Comparison of ENCODE assay signal across 22 cellular contexts in genomic region chr2:30039101-30039500, GRCh38.
A peak's percentile ranks its signal among the peaks of the same experiment; 100 is the strongest.
DNase-seq lines count a peak whose midpoint lies in the region; ATAC-seq, FAIRE-seq and TF ChIP-seq lines count a peak whose summit lies in the region.
"Had no signal": no experiment of that assay in that cellular context is flagged by ENCODE, and none has a peak within 500 bp of the region (broad histone marks: within the 10 kb centered on the region; RNA-seq: fewer than 3 reads in every experiment).

No MANE protein-coding gene starts in this region.

- no peak overlapping the region for H3K4me2 ChIP-seq in HepG2 (ENCODE audit: low read depth, low read length)
- H3K4me2 ChIP-seq: BLaER1, GM23338 had no signal

- intact Hi-C loops in HepG2 (cut with micrococcal nuclease; ENCODE audit: unreplicated experiment): no loop called here
- intact Hi-C loops in mucosa of descending colon (cut with DNase I, micrococcal nuclease): no loop called here
- intact Hi-C loops in adrenal gland (cut with DNase I): no loop called here

- H3K36me3 ChIP-seq in liver (ENCODE audit: control insufficient read depth in 4 of 4, insufficient read depth in 3 of 4, low read depth in 1 of 4, low read length in 3 of 4) (no peaks in the 10 kb centered on the region), HepG2 (replicated peaks in 1 of 2; ENCODE audit: control insufficient read depth in 1 of 2, insufficient read depth in 2 of 2, low read length in 2 of 2) (no peaks in the 10 kb centered on the region), mucosa of descending colon (ENCODE audit: low read depth) (no peaks in the 10 kb centered on the region), adrenal gland (replicated peaks in 1 of 2) (no peaks in the 10 kb centered on the region)
- H3K36me3 ChIP-seq in effector memory CD4-positive, alpha-beta T cell (ENCODE audit: control insufficient read depth, insufficient read depth, low read length): no peaks in the 10 kb centered on the region
- H3K36me3 ChIP-seq: BLaER1 had no signal

- DNase-seq in HepG2 (ENCODE audit: low spot score) (no peak), left kidney (ENCODE audit: low read depth, low spot score) (peak; percentile 53), mucosa of descending colon (no peak), adrenal gland (no peak), GM19238 (ENCODE audit: insufficient read length, low spot score) (no peak)
- no peak for DNase-seq in effector memory CD4-positive, alpha-beta T cell
- DNase-seq: CD4-positive, CD25-positive, alpha-beta regulatory T cell; CD8-positive, alpha-beta T cell; DMS 273 treated with DMSO at 0.1 percent for 48 hours; DMS79; EL; GDM1; H9 had no signal

- BruUV-seq in HepG2 (replicated peaks; lab: Mats Ljungman, UMichigan): no TSS peak

- FAIRE-seq in HepG2 (lab: Jason Lieb, UNC): no peak
- FAIRE-seq: A204.1, D721Med, GM12878 had no signal

- no peak overlapping the region for H3K4me3 ChIP-seq in liver (ENCODE audit: low read depth in 1 of 3, low read length in 3 of 3)
- no peak overlapping the region for H3K4me3 ChIP-seq in HepG2 (replicated peaks in 1 of 3; ENCODE audit: insufficient read depth in 1 of 3, low read depth in 2 of 3, low read length in 3 of 3)
- no peak overlapping the region for H3K4me3 ChIP-seq in mucosa of descending colon
- H3K4me3 ChIP-seq in adrenal gland: no peak overlapping the region
- no peak overlapping the region for H3K4me3 ChIP-seq in effector memory CD4-positive, alpha-beta T cell (ENCODE audit: insufficient read depth, low read depth, low read length, poor library complexity, severe bottlenecking)
- H3K4me3 ChIP-seq: BLaER1, GM12878, GM23338 had no signal

- in situ Hi-C loops in HepG2 (cut with HindIII; ENCODE audit: extremely low pct_ligation_motif_present, low pct_unique_long_range_greater_than_20kb): no loop called here

- no peak overlapping the region for H2AFZ ChIP-seq in HepG2 (ENCODE audit: low read length)
- H2AFZ ChIP-seq: GM23338 had no signal

- H4K20me1 ChIP-seq in HepG2 (ENCODE audit: insufficient read depth, low read length): no peaks in the 10 kb centered on the region
- H4K20me1 ChIP-seq: BLaER1 had no signal

- POLR2A ChIA-PET in HepG2 (lab: Yijun Ruan, JAX): no interaction called here

- H3K9me3 ChIP-seq in liver (ENCODE audit: control insufficient read depth in 4 of 4, low read length in 3 of 4): no peaks in the 10 kb centered on the region
- H3K9me3 ChIP-seq in HepG2 (ENCODE audit: low read length): no peaks in the 10 kb centered on the region
- H3K9me3 ChIP-seq in mucosa of descending colon: no peaks in the 10 kb centered on the region
- H3K9me3 ChIP-seq in adrenal gland (replicated peaks in 1 of 3): no peaks in the 10 kb centered on the region
- no peaks in the 10 kb centered on the region for H3K9me3 ChIP-seq in effector memory CD4-positive, alpha-beta T cell (ENCODE audit: control insufficient read depth, low read length)
- H3K9me3 ChIP-seq: BLaER1 had no signal

- ATAC-seq in HepG2 (no peak), mucosa of descending colon (peak; percentile 30)
- ATAC-seq: CD8-positive, alpha-beta T cell; GM12878; GM23338; HCT116 had no signal

- TF ChIP-seq CTCF in liver (IDR thresholded peaks at IDR 0.05; ENCODE audit: low read depth, low read length, missing input control): no peak
- no peak for TF ChIP-seq CTCF in HepG2 (CRISPR knock-in tag; IDR thresholded peaks at IDR 0.05)
- no peak for TF ChIP-seq CTCF in mucosa of descending colon (IDR thresholded peaks at IDR 0.05)
- no peak for TF ChIP-seq CTCF in adrenal gland (IDR thresholded peaks at IDR 0.05)

- H3K9ac ChIP-seq in liver (ENCODE audit: low read depth in 1 of 2, low read length in 2 of 2) (no peak overlapping the region), HepG2 (ENCODE audit: insufficient read depth, low read depth, low read length) (no peak overlapping the region)
- H3K9ac ChIP-seq: BLaER1 had no signal

- CTCF ChIA-PET in HepG2 (lab: Yijun Ruan, JAX; ENCODE audit: low intra/inter-chr PET ratio, low total read pairs): no interaction called here

- no peaks in the 10 kb centered on the region for H3K79me2 ChIP-seq in HepG2 (ENCODE audit: insufficient read depth, low read length)

- no peak for TF ChIP-seq POLR2A in HepG2 (IDR thresholded peaks at IDR 0.05; ENCODE audit: insufficient read depth in 1 of 2, low read depth in 2 of 2, low read length in 2 of 2)
- no peak for TF ChIP-seq POLR2A in adrenal gland (IDR thresholded peaks at IDR 0.05)

- no peak overlapping the region for H3K27ac ChIP-seq in liver (ENCODE audit: low read depth in 1 of 2, low read length in 2 of 2)
- no peak overlapping the region for H3K27ac ChIP-seq in HepG2 (ENCODE audit: extremely low read length, insufficient read depth, low read length)
- no peak overlapping the region for H3K27ac ChIP-seq in adrenal gland
- no peak overlapping the region for H3K27ac ChIP-seq in effector memory CD4-positive, alpha-beta T cell (ENCODE audit: insufficient read depth, low read length, poor library complexity, severe bottlenecking)
- H3K27ac ChIP-seq: 22Rv1, BLaER1, C4-2B had no signal

- 90% methylated on average over 1 of the region's 1 CpG for WGBS in liver
- 0% methylated on average over 1 of the region's 1 CpG for WGBS in HepG2 (ENCODE audit: low lambda C conversion rate)
- 90 to 100% (median 96%) methylated on average over 1 of the region's 1 CpG for WGBS in adrenal gland, 4 donors

- H3K27me3 ChIP-seq in liver (ENCODE audit: control insufficient read depth in 4 of 4, insufficient read depth in 4 of 4, low read length in 3 of 4) (no peaks in the 10 kb centered on the region), HepG2 (ENCODE audit: control insufficient read depth in 1 of 2, insufficient read depth in 2 of 2, low read length in 2 of 2) (peaks cover 0 to 8% of the 10 kb centered on the region in 2 experiments; a peak in 1 of 5 replicates), adrenal gland (no peaks in the 10 kb centered on the region)
- H3K27me3 ChIP-seq in effector memory CD4-positive, alpha-beta T cell (replicated peaks; ENCODE audit: control insufficient read depth, insufficient read depth, low read length, poor library complexity, severe bottlenecking): no peaks in the 10 kb centered on the region
- H3K27me3 ChIP-seq: BLaER1 had no signal

- TF ChIP-seq EP300 in HepG2 (IDR thresholded peaks at IDR 0.05; ENCODE audit: low read depth in 2 of 2, low read length in 2 of 2) (no peak), HepG2 (CRISPR knock-in tag; IDR thresholded peaks at IDR 0.05; ENCODE audit: borderline replicate concordance) (no peak)

- TF ChIP-seq RAD21 in liver (IDR thresholded peaks at IDR 0.05): no peak
- no peak for TF ChIP-seq RAD21 in HepG2 (CRISPR knock-in tag; IDR thresholded peaks at IDR 0.05)

- H3K4me1 ChIP-seq in liver (ENCODE audit: control insufficient read depth in 4 of 4, insufficient read depth in 4 of 4, low read length in 3 of 4) (peaks cover 0 to 3% (median 0%) of the 10 kb centered on the region in 4 donors), HepG2 (ENCODE audit: insufficient read depth, low read length) (no peaks in the 10 kb centered on the region), mucosa of descending colon (ENCODE audit: low read depth) (no peaks in the 10 kb centered on the region), adrenal gland (replicated peaks in 1 of 2) (no peaks in the 10 kb centered on the region)
- H3K4me1 ChIP-seq in effector memory CD4-positive, alpha-beta T cell (ENCODE audit: control insufficient read depth, insufficient read depth, low read length, poor library complexity, severe bottlenecking): no peaks in the 10 kb centered on the region
- H3K4me1 ChIP-seq: BLaER1 had no signal

TF ChIP-seq in liver, 16 proteins besides CTCF, POLR2A, EP300 and RAD21 (continues in another document):
- TF ChIP-seq YY1 (IDR thresholded peaks at IDR 0.05) (no peak), ATF3 (IDR thresholded peaks at IDR 0.05) (no peak), TAF1 (conservative IDR thresholded peaks at IDR 0.05) (no peak), FOXA2 (IDR thresholded peaks at IDR 0.05) (no peak), EGR1 (IDR thresholded peaks at IDR 0.05; ENCODE audit: low read depth in 2 of 2) (no peak)

TF ChIP-seq in HepG2, 621 proteins besides CTCF, POLR2A, EP300 and RAD21:
- no peak for TF ChIP-seq TEF (CRISPR knock-in tag; IDR thresholded peaks at IDR 0.05)
- no peak for TF ChIP-seq NFIB (CRISPR knock-in tag; IDR thresholded peaks at IDR 0.05; ENCODE audit: borderline replicate concordance)
- no peak for TF ChIP-seq NRL (CRISPR knock-in tag; IDR thresholded peaks at IDR 0.05; ENCODE audit: borderline replicate concordance)
- no peak for TF ChIP-seq ZMYM4 (CRISPR knock-in tag; IDR thresholded peaks at IDR 0.05)
- TF ChIP-seq GZF1 (CRISPR knock-in tag; IDR thresholded peaks at IDR 0.05): no peak
- no peak for TF ChIP-seq IRX3 (CRISPR knock-in tag; IDR thresholded peaks at IDR 0.05; ENCODE audit: borderline replicate concordance, low read depth)
- no peak for TF ChIP-seq SIN3A (IDR thresholded peaks at IDR 0.05; ENCODE audit: borderline replicate concordance, low read depth, low read length)
- no peak for TF ChIP-seq ZFY (CRISPR knock-in tag; IDR thresholded peaks at IDR 0.05)
TF ChIP-seq in HepG2: peak in this region for 0.
